8 cellular contexts compared by ENCODE assay signal in the genomic region with DNA sequence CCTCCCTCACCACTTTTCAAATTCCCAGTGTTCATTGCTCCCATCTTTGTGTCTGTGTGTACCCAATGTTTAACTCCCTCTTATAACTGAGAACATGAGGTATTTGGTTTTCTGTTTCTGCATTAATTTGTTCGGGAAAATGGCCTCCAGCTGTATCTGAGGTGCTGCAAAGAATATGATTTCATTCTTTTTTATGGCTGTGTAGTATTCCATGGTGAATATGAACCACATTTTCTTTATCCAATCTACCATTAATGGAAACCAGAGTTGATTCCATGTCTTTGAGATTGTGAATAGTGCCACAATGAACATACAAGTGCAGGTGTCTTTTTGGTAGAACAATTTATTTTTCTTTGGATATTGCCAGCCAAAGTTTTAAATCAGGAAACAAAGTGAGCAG.
"Had no signal": no experiment of that assay in that cellular context is flagged by ENCODE, and none has a peak within 500 bp of the region (broad histone marks: within the 10 kb centered on the region; RNA-seq: fewer than 3 reads in every experiment).

No MANE protein-coding gene starts in this region.

- H3K9me3 ChIP-seq: HAP-1 had no signal

- H3K36me3 ChIP-seq: HAP-1 had no signal

- H3K4me3 ChIP-seq: GM23248, HAP-1 had no signal

- H3K4me1 ChIP-seq: HAP-1 had no signal

- H3K27ac ChIP-seq: GM23248, KMS-11 had no signal

- DNase-seq: GM23248, GOT3, H7, IMR-90, KBM-7 had no signal

- ATAC-seq: HCT116 had no signal
